In the genomic region with DNA sequence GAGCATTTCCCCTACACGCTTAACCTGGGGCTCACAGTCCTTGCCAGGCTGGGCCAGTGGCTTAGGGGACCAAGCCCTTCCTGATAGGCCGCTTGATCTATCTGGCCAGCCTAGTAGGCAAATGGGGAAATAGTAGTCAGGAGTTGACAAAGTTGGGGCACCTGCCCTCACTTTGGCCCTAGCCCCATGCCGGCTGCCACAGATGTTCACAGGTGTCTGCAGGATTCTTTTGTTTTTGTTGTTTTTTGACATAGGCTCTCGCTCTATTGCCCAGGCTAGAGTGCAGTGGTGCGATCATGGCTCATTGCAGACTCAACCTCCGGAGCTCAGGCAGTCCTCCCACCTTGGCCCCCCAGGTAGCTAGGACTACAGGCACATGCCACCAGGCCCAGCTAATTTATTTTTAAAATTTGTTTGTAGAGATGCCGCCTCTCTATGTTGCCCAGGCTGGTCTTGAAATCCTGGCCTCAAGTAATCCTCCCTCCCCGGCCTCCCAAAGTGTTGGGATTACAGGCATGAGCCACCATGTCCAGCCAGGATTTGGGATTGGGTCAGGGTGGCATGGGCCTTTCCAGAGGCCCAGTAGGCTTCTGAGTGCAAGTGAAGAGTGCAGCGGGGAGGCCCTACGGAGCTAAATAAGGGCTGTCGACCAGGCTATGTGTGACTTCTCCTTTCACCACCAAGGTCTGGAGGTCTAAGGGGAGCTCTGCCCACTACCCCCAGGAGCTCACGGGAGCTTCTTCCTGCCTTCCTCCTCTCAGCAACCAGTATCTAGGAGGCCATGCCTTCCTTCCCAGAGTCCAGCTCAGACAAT, we compare ENCODE assay signal across 2 cellular contexts.
TF ChIP-seq lines count a peak whose summit lies in the region.

No MANE protein-coding gene starts in this region.

TF ChIP-seq in HCT116, 20 proteins besides CTCF, POLR2A, EP300 and RAD21:
- TF ChIP-seq, protein P1, sequence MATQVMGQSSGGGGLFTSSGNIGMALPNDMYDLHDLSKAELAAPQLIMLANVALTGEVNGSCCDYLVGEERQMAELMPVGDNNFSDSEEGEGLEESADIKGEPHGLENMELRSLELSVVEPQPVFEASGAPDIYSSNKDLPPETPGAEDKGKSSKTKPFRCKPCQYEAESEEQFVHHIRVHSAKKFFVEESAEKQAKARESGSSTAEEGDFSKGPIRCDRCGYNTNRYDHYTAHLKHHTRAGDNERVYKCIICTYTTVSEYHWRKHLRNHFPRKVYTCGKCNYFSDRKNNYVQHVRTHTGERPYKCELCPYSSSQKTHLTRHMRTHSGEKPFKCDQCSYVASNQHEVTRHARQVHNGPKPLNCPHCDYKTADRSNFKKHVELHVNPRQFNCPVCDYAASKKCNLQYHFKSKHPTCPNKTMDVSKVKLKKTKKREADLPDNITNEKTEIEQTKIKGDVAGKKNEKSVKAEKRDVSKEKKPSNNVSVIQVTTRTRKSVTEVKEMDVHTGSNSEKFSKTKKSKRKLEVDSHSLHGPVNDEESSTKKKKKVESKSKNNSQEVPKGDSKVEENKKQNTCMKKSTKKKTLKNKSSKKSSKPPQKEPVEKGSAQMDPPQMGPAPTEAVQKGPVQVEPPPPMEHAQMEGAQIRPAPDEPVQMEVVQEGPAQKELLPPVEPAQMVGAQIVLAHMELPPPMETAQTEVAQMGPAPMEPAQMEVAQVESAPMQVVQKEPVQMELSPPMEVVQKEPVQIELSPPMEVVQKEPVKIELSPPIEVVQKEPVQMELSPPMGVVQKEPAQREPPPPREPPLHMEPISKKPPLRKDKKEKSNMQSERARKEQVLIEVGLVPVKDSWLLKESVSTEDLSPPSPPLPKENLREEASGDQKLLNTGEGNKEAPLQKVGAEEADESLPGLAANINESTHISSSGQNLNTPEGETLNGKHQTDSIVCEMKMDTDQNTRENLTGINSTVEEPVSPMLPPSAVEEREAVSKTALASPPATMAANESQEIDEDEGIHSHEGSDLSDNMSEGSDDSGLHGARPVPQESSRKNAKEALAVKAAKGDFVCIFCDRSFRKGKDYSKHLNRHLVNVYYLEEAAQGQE (IDR thresholded peaks at IDR 0.05; ENCODE audit: low read depth) = no peak
- TF ChIP-seq ZNF274 (IDR thresholded peaks at IDR 0.05; ENCODE audit: low read depth, low read length) (no peak), SP1 (IDR thresholded peaks at IDR 0.05; ENCODE audit: low read depth) (no peak), ELF1 (IDR thresholded peaks at IDR 0.05; ENCODE audit: borderline replicate concordance, low read depth) (no peak), EGR1 (IDR thresholded peaks at IDR 0.05; ENCODE audit: low read depth) (no peak), SIN3A (IDR thresholded peaks at IDR 0.05; ENCODE audit: low read depth) (no peak), EZH2phosphoT487 (IDR thresholded peaks at IDR 0.05; ENCODE audit: borderline replicate concordance) (no peak), YY1 (IDR thresholded peaks at IDR 0.05; ENCODE audit: extremely low read depth, insufficient replicate concordance, low read depth, low read length) (no peak), CEBPB (IDR thresholded peaks at IDR 0.05; ENCODE audit: low read depth) (no peak), ZBTB33 (IDR thresholded peaks at IDR 0.05; ENCODE audit: extremely low read depth, insufficient replicate concordance, low read length) (no peak)
- TF ChIP-seq, protein P2, sequence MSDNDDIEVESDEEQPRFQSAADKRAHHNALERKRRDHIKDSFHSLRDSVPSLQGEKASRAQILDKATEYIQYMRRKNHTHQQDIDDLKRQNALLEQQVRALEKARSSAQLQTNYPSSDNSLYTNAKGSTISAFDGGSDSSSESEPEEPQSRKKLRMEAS (IDR thresholded peaks at IDR 0.05) = no peak

TF ChIP-seq in WTC11, 78 proteins besides CTCF, POLR2A, EP300 and RAD21 (continued from another document):
- TF ChIP-seq GRHL2 (CRISPR knock-in tag; IDR thresholded peaks at IDR 0.05; ENCODE audit: insufficient replicate concordance, severe bottlenecking) = no peak
- TF ChIP-seq ZNF423 (CRISPR knock-in tag; IDR thresholded peaks at IDR 0.05) = no peak
- no peak for TF ChIP-seq CBFB (CRISPR knock-in tag; IDR thresholded peaks at IDR 0.05; ENCODE audit: low read depth)
- TF ChIP-seq TP53 (CRISPR knock-in tag; IDR thresholded peaks at IDR 0.05) = no peak
- TF ChIP-seq ETV6 (CRISPR knock-in tag; IDR thresholded peaks at IDR 0.05) = no peak
- no peak for TF ChIP-seq KAT7 (CRISPR knock-in tag; IDR thresholded peaks at IDR 0.05; ENCODE audit: borderline replicate concordance)
- TF ChIP-seq, protein P3, sequence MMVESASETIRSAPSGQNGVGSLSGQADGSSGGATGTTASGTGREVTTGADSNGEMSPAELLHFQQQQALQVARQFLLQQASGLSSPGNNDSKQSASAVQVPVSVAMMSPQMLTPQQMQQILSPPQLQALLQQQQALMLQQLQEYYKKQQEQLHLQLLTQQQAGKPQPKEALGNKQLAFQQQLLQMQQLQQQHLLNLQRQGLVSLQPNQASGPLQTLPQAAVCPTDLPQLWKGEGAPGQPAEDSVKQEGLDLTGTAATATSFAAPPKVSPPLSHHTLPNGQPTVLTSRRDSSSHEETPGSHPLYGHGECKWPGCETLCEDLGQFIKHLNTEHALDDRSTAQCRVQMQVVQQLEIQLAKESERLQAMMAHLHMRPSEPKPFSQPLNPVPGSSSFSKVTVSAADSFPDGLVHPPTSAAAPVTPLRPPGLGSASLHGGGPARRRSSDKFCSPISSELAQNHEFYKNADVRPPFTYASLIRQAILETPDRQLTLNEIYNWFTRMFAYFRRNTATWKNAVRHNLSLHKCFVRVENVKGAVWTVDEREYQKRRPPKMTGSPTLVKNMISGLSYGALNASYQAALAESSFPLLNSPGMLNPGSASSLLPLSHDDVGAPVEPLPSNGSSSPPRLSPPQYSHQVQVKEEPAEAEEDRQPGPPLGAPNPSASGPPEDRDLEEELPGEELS (CRISPR knock-in tag; IDR thresholded peaks at IDR 0.05) = no peak
- TF ChIP-seq EMX1 (CRISPR knock-in tag; IDR thresholded peaks at IDR 0.05) = no peak
- TF ChIP-seq NFYB (CRISPR knock-in tag; conservative IDR thresholded peaks at IDR 0.05; ENCODE audit: low read depth) = no peak
- no peak for TF ChIP-seq TEAD4 (CRISPR knock-in tag; IDR thresholded peaks at IDR 0.05)
